24 cellular contexts compared by ENCODE assay signal in genomic region chr2:82001614-82002013, GRCh38.
"Had no signal": no experiment of that assay in that cellular context is flagged by ENCODE, and none has a peak within 500 bp of the region (broad histone marks: within the 10 kb centered on the region; RNA-seq: fewer than 3 reads in every experiment).

No MANE protein-coding gene starts in this region.

- H3K4me2 ChIP-seq: neural progenitor cell had no signal

- H3K79me2 ChIP-seq: parathyroid adenoma had no signal

- H3K4me1 ChIP-seq: parathyroid adenoma, psoas muscle, right lobe of liver, sigmoid colon, stomach, thyroid gland, tibial nerve, upper lobe of left lung, vagina had no signal

- ATAC-seq: natural killer cell; psoas muscle; right cardiac atrium; right lobe of liver; stimulated activated effector memory CD8-positive, alpha-beta T cell treated with anti-CD3 and anti-CD28 coated beads, Interleukin-12 subunit alpha, Interleukin-12 subunit beta, amount 100 ng/mL, for 72 hours; stimulated activated naive B cell treated with anti-CD40 and anti-IgM and Interleukin-4, amounts not matched to agents 10 μg/mL and 1 μg/mL and 100 μg/mL, for 72 hours had no signal

- H3K4me3 ChIP-seq: neural progenitor cell, ovary, psoas muscle, right lobe of liver, sigmoid colon, stomach, thoracic aorta, thyroid gland, tibial nerve, upper lobe of left lung, vagina had no signal

- H2AFZ ChIP-seq: neural progenitor cell, parathyroid adenoma had no signal

- DNase-seq: natural killer cell; occipital lobe; ovary; psoas muscle; right lobe of liver; sigmoid colon; small intestine; stimulated activated CD4-positive, alpha-beta T cell treated with anti-CD3 and anti-CD28 coated beads, Interleukin-15, amount 100 ng/mL, for 24 hours; stimulated activated CD4-positive, alpha-beta T cell treated with anti-CD3 and anti-CD28 coated beads, Interleukin-2, amount 100 ng/mL, for 24 hours; stimulated activated CD4-positive, alpha-beta T cell treated with anti-CD3 and anti-CD28 coated beads, Interleukin-2, amount 100 ng/mL, for 48 hours; stimulated activated CD4-positive, alpha-beta T cell treated with anti-CD3 and anti-CD28 coated beads, Interleukin-4, amount 100 ng/mL, for 24 hours; stimulated activated naive B cell treated with anti-CD40 and anti-IgM and Interleukin-4, amounts not matched to agents 10 μg/mL and 1 μg/mL and 100 μg/mL, for 72 hours; stimulated activated naive CD4-positive, alpha-beta T cell treated with Interleukin-2 at 50 U/mL for 16 hours; stomach; thyroid gland; trophoblast cell; upper lobe of left lung had no signal

- H3K27me3 ChIP-seq: neural progenitor cell, right lobe of liver, sigmoid colon, stomach, thyroid gland, tibial nerve, upper lobe of left lung, vagina had no signal

- H3K36me3 ChIP-seq: neural progenitor cell, ovary, right lobe of liver, sigmoid colon, stomach, thoracic aorta, thyroid gland, tibial nerve, upper lobe of left lung, vagina had no signal

- H3K9ac ChIP-seq: neural progenitor cell, parathyroid adenoma had no signal

- H3K27ac ChIP-seq: neural progenitor cell, ovary, parathyroid adenoma, psoas muscle, right lobe of liver, sigmoid colon, stomach, thoracic aorta, thyroid gland, tibial nerve, upper lobe of left lung, vagina had no signal

- H3K9me3 ChIP-seq: ovary, psoas muscle, right lobe of liver, sigmoid colon, stomach, thoracic aorta, thyroid gland, tibial nerve, upper lobe of left lung, vagina had no signal
